1 cellular context compared by ENCODE assay signal in the genomic region with DNA sequence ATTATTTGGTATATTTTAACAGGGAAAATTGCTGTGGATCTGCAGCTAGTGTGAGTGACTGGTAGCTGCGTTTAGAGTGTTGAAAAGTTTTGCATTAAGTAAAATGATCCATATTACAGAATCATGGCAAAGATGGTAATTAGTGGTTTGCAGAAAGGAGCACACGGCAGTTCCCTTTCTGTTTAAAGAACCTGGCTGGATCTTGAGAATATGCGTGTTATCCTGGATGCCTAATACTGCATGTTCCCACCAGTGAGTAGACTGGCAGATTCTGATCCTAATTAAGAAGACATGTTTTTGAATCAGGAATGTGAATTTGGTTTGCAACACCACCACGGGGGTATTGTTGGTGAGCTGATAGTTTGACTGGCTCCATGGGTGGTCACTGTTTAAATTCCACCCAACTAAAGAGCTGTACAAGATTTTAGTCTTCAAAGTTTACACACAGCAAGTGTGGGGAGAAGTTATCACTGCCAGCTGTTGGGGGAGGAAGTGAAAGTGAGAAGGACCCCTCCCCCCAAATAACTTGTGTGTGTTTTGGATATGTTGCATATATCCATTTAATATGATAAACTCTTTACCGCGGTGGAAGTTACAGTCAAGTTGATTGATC.
TF ChIP-seq lines count a peak whose summit lies in the region.

No MANE protein-coding gene starts in this region.

TF ChIP-seq in HEK293, 187 proteins besides CTCF, POLR2A, EP300 and RAD21 (continued from another document and continues in another):
- TF ChIP-seq, protein P1, sequence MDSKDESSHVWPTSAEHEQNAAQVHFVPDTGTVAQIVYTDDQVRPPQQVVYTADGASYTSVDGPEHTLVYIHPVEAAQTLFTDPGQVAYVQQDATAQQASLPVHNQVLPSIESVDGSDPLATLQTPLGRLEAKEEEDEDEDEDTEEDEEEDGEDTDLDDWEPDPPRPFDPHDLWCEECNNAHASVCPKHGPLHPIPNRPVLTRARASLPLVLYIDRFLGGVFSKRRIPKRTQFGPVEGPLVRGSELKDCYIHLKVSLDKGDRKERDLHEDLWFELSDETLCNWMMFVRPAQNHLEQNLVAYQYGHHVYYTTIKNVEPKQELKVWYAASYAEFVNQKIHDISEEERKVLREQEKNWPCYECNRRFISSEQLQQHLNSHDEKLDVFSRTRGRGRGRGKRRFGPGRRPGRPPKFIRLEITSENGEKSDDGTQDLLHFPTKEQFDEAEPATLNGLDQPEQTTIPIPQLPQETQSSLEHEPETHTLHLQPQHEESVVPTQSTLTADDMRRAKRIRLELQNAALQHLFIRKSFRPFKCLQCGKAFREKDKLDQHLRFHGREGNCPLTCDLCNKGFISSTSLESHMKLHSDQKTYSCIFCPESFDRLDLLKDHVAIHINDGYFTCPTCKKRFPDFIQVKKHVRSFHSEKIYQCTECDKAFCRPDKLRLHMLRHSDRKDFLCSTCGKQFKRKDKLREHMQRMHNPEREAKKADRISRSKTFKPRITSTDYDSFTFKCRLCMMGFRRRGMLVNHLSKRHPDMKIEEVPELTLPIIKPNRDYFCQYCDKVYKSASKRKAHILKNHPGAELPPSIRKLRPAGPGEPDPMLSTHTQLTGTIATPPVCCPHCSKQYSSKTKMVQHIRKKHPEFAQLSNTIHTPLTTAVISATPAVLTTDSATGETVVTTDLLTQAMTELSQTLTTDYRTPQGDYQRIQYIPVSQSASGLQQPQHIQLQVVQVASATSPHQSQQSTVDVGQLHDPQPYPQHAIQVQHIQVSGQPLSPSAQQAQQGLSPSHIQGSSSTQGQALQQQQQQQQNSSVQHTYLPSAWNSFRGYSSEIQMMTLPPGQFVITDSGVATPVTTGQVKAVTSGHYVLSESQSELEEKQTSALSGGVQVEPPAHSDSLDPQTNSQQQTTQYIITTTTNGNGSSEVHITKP (tag by site-specific recombination; IDR thresholded peaks at IDR 0.05), result peak; percentile 88
- TF ChIP-seq ZNF112 (tag by site-specific recombination; IDR thresholded peaks at IDR 0.05), result no peak
- TF ChIP-seq ZNF121 (tag by site-specific recombination; IDR thresholded peaks at IDR 0.05), result no peak
- TF ChIP-seq, protein P2, sequence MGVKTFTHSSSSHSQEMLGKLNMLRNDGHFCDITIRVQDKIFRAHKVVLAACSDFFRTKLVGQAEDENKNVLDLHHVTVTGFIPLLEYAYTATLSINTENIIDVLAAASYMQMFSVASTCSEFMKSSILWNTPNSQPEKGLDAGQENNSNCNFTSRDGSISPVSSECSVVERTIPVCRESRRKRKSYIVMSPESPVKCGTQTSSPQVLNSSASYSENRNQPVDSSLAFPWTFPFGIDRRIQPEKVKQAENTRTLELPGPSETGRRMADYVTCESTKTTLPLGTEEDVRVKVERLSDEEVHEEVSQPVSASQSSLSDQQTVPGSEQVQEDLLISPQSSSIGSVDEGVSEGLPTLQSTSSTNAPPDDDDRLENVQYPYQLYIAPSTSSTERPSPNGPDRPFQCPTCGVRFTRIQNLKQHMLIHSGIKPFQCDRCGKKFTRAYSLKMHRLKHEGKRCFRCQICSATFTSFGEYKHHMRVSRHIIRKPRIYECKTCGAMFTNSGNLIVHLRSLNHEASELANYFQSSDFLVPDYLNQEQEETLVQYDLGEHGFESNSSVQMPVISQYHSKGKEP (tag by site-specific recombination; IDR thresholded peaks at IDR 0.05), result no peak
- no peak for TF ChIP-seq ZNF791 (tag by site-specific recombination; IDR thresholded peaks at IDR 0.05)
- TF ChIP-seq ZFP3 (tag by site-specific recombination; IDR thresholded peaks at IDR 0.05; ENCODE audit: low read depth), result no peak
- no peak for TF ChIP-seq HOXA7 (CRISPR knock-in tag; IDR thresholded peaks at IDR 0.05; ENCODE audit: borderline replicate concordance)
- no peak for TF ChIP-seq PRDM1 (tag by site-specific recombination; IDR thresholded peaks at IDR 0.05)
- TF ChIP-seq ZNF600 (tag by site-specific recombination; IDR thresholded peaks at IDR 0.05), result peak; percentile 47; the same call in 1 of the 2 replicates
- no peak for TF ChIP-seq ZNF223 (tag by site-specific recombination; IDR thresholded peaks at IDR 0.05)
- TF ChIP-seq, protein P3, sequence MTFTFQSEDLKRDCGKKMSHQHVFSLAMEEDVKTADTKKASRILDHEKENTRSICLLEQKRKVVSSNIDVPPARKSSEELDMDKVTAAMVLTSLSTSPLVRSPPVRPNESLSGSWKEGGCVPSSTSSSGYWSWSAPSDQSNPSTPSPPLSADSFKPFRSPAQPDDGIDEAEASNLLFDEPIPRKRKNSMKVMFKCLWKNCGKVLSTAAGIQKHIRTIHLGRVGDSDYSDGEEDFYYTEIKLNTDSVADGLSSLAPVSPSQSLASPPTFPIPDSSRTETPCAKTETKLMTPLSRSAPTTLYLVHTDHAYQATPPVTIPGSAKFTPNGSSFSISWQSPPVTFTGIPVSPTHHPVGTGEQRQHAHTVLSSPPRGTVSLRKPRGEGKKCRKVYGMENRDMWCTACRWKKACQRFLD (tag by site-specific recombination; IDR thresholded peaks at IDR 0.05), result no peak
- no peak for TF ChIP-seq ZNF629 (tag by site-specific recombination; IDR thresholded peaks at IDR 0.05)
- no peak for TF ChIP-seq ZNF311 (tag by site-specific recombination; IDR thresholded peaks at IDR 0.05; ENCODE audit: borderline replicate concordance)
- TF ChIP-seq ZNF146 (tag by site-specific recombination; IDR thresholded peaks at IDR 0.05), result no peak
- TF ChIP-seq ZNF701 (tag by site-specific recombination; IDR thresholded peaks at IDR 0.05), result no peak
- TF ChIP-seq, protein P4, sequence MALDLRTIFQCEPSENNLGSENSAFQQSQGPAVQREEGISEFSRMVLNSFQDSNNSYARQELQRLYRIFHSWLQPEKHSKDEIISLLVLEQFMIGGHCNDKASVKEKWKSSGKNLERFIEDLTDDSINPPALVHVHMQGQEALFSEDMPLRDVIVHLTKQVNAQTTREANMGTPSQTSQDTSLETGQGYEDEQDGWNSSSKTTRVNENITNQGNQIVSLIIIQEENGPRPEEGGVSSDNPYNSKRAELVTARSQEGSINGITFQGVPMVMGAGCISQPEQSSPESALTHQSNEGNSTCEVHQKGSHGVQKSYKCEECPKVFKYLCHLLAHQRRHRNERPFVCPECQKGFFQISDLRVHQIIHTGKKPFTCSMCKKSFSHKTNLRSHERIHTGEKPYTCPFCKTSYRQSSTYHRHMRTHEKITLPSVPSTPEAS (tag by site-specific recombination; IDR thresholded peaks at IDR 0.05), result no peak
- TF ChIP-seq ZNF184 (tag by site-specific recombination; IDR thresholded peaks at IDR 0.05), result no peak
- 0 out of 2 replicates have a peak, but pooled peaks have one; percentile 12 for TF ChIP-seq ZNF660 (tag by site-specific recombination; IDR thresholded peaks at IDR 0.05)
- TF ChIP-seq ZNF529 (tag by site-specific recombination; IDR thresholded peaks at IDR 0.05; ENCODE audit: insufficient replicate concordance), result no peak
- TF ChIP-seq BCL11B (tag by site-specific recombination; IDR thresholded peaks at IDR 0.05; ENCODE audit: low read depth), result no peak
- no peak for TF ChIP-seq ZNF777 (tag by site-specific recombination; IDR thresholded peaks at IDR 0.05; ENCODE audit: borderline replicate concordance)
- TF ChIP-seq ZNF404 (tag by site-specific recombination; IDR thresholded peaks at IDR 0.05), result no peak
- TF ChIP-seq HOXD13 (CRISPR knock-in tag; IDR thresholded peaks at IDR 0.05; ENCODE audit: borderline replicate concordance), result no peak
- TF ChIP-seq, protein P5, sequence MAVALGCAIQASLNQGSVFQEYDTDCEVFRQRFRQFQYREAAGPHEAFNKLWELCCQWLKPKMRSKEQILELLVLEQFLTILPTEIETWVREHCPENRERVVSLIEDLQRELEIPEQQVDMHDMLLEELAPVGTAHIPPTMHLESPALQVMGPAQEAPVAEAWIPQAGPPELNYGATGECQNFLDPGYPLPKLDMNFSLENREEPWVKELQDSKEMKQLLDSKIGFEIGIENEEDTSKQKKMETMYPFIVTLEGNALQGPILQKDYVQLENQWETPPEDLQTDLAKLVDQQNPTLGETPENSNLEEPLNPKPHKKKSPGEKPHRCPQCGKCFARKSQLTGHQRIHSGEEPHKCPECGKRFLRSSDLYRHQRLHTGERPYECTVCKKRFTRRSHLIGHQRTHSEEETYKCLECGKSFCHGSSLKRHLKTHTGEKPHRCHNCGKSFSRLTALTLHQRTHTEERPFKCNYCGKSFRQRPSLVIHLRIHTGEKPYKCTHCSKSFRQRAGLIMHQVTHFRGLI (tag by site-specific recombination; IDR thresholded peaks at IDR 0.05), result no peak
- TF ChIP-seq ZNF394 (tag by site-specific recombination; IDR thresholded peaks at IDR 0.05; ENCODE audit: borderline replicate concordance), result no peak
- TF ChIP-seq ZNF843 (tag by site-specific recombination; IDR thresholded peaks at IDR 0.05), result no peak
- peak; percentile 94 for TF ChIP-seq SP7 (tag by site-specific recombination; IDR thresholded peaks at IDR 0.05)
- TF ChIP-seq OVOL3 (tag by site-specific recombination; IDR thresholded peaks at IDR 0.05), result no peak
- TF ChIP-seq GLI2 (tag by site-specific recombination; IDR thresholded peaks at IDR 0.05; ENCODE audit: borderline replicate concordance, low read depth), result no peak; the same call in 1 of the 2 replicates
- TF ChIP-seq KLF7 (tag by site-specific recombination; IDR thresholded peaks at IDR 0.05; ENCODE audit: borderline replicate concordance), result no peak
- no peak for TF ChIP-seq ZNF133 (tag by site-specific recombination; IDR thresholded peaks at IDR 0.05)
- TF ChIP-seq, protein P6, sequence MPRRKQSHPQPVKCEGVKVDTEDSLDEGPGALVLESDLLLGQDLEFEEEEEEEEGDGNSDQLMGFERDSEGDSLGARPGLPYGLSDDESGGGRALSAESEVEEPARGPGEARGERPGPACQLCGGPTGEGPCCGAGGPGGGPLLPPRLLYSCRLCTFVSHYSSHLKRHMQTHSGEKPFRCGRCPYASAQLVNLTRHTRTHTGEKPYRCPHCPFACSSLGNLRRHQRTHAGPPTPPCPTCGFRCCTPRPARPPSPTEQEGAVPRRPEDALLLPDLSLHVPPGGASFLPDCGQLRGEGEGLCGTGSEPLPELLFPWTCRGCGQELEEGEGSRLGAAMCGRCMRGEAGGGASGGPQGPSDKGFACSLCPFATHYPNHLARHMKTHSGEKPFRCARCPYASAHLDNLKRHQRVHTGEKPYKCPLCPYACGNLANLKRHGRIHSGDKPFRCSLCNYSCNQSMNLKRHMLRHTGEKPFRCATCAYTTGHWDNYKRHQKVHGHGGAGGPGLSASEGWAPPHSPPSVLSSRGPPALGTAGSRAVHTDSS (tag by site-specific recombination; IDR thresholded peaks at IDR 0.05), result no peak
- peak; percentile 30; the same call in 1 of the 2 replicates for TF ChIP-seq OSR2 (tag by site-specific recombination; IDR thresholded peaks at IDR 0.05)
- no peak for TF ChIP-seq ZNF16 (tag by site-specific recombination; IDR thresholded peaks at IDR 0.05; ENCODE audit: low read depth)
- peak; percentile 16; the same call in 1 of the 2 replicates for TF ChIP-seq ZNF423 (tag by site-specific recombination; IDR thresholded peaks at IDR 0.05)
- TF ChIP-seq, protein P7, sequence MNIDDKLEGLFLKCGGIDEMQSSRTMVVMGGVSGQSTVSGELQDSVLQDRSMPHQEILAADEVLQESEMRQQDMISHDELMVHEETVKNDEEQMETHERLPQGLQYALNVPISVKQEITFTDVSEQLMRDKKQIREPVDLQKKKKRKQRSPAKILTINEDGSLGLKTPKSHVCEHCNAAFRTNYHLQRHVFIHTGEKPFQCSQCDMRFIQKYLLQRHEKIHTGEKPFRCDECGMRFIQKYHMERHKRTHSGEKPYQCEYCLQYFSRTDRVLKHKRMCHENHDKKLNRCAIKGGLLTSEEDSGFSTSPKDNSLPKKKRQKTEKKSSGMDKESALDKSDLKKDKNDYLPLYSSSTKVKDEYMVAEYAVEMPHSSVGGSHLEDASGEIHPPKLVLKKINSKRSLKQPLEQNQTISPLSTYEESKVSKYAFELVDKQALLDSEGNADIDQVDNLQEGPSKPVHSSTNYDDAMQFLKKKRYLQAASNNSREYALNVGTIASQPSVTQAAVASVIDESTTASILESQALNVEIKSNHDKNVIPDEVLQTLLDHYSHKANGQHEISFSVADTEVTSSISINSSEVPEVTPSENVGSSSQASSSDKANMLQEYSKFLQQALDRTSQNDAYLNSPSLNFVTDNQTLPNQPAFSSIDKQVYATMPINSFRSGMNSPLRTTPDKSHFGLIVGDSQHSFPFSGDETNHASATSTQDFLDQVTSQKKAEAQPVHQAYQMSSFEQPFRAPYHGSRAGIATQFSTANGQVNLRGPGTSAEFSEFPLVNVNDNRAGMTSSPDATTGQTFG (tag by site-specific recombination; IDR thresholded peaks at IDR 0.05; ENCODE audit: borderline replicate concordance), result no peak
- TF ChIP-seq KLF16 (tag by site-specific recombination; IDR thresholded peaks at IDR 0.05), result no peak
- TF ChIP-seq KLF10 (tag by site-specific recombination; IDR thresholded peaks at IDR 0.05), result no peak
- TF ChIP-seq, protein P8, sequence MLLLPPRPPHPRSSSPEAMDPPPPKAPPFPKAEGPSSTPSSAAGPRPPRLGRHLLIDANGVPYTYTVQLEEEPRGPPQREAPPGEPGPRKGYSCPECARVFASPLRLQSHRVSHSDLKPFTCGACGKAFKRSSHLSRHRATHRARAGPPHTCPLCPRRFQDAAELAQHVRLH (tag by site-specific recombination; IDR thresholded peaks at IDR 0.05), result no peak
- TF ChIP-seq, protein P9, sequence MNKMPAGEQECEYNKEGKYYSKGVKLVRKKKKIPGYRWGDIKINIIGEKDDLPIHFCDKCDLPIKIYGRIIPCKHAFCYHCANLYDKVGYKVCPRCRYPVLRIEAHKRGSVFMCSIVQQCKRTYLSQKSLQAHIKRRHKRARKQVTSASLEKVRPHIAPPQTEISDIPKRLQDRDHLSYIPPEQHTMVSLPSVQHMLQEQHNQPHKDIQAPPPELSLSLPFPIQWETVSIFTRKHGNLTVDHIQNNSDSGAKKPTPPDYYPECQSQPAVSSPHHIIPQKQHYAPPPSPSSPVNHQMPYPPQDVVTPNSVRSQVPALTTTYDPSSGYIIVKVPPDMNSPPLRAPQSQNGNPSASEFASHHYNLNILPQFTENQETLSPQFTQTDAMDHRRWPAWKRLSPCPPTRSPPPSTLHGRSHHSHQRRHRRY (tag by site-specific recombination; IDR thresholded peaks at IDR 0.05), result no peak
- no peak for TF ChIP-seq TRIM28 (IDR thresholded peaks at IDR 0.05; ENCODE audit: borderline replicate concordance, low read length)
- TF ChIP-seq ZNF2 (tag by site-specific recombination; IDR thresholded peaks at IDR 0.05), result no peak
- TF ChIP-seq ZNF366 (tag by site-specific recombination; conservative IDR thresholded peaks at IDR 0.05), result peak; percentile 27
- TF ChIP-seq GLIS1 (tag by site-specific recombination; IDR thresholded peaks at IDR 0.05), result peak; percentile 61
- no peak for TF ChIP-seq REPIN1 (tag by site-specific recombination; IDR thresholded peaks at IDR 0.05; ENCODE audit: low read depth)
